8 cellular contexts compared by ENCODE assay signal in the genomic region with DNA sequence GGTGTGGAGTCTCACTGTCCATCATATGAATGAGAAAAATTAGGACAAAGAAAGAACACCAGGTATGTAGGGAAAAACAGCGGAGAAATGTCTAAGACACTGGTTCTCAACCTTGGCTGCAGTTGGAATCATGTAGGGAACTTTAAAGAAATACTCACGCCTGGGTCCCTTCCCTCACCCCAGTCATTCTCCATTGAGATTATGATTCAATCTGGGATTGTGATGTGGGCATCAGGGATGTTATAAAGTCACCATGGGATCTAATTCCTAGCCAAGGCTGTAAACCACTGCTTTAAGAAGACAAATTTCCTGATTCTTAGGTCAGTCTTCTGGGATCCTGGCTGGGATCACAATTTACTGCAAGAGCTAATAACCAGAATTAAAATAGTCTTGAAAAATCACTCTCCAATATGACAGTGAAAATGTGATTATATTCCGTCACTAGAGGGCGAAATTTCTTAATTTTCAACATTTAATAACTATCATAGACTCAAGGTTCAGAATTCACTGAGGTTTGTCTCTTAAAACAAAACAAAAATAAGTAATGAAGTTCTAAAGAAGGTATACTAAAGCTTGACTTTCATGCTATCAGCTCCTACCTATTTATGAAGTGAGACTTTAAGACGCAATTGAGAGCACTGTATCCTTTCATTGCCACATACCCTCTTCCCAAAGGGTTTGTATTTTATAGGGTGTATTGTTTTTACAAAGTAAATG.
DNase-seq lines count a peak whose midpoint lies in the region; ATAC-seq and TF ChIP-seq lines count a peak whose summit lies in the region.
"Had no signal": no experiment of that assay in that cellular context is flagged by ENCODE, and none has a peak within 500 bp of the region (broad histone marks: within the 10 kb centered on the region; RNA-seq: fewer than 3 reads in every experiment).

No MANE protein-coding gene starts in this region.

- intact Hi-C loops in left colon (cut with DNase I, micrococcal nuclease) = loop anchor here in 1 of 2 donors (10.0 kb wide), 1 partner anchor 80 kb away; no protein-coding TSS in a partner anchor

- peak; percentile 26 for TF ChIP-seq CTCF in GM06990 (IDR thresholded peaks at IDR 0.05; ENCODE audit: insufficient read depth, low read length, poor library complexity, severe bottlenecking)
- peak; percentile 54 for TF ChIP-seq CTCF in LNCAP (IDR thresholded peaks at IDR 0.05)

- H3K4me1 ChIP-seq in adipocyte (ENCODE audit: control insufficient read depth, insufficient read depth, low read length) = no peaks in the 10 kb centered on the region

- no peak overlapping the region for H3K4me3 ChIP-seq in GM06990 (replicated peaks; ENCODE audit: low read depth, low read length)
- no peak overlapping the region for H3K4me3 ChIP-seq in adipocyte (ENCODE audit: low read length)

- H3K36me3 ChIP-seq in GM06990 (ENCODE audit: control insufficient read depth, insufficient read depth, low read length) (peaks cover 8% of the 10 kb centered on the region), adipocyte (ENCODE audit: control insufficient read depth, insufficient read depth, low read length, severe bottlenecking) (no peaks in the 10 kb centered on the region)
- H3K36me3 ChIP-seq: neutrophil had no signal

- no peaks in the 10 kb centered on the region for H3K27me3 ChIP-seq in GM06990 (replicated peaks; ENCODE audit: control insufficient read depth, insufficient read depth, low read length)
- H3K27me3 ChIP-seq in adipocyte (replicated peaks; ENCODE audit: control insufficient read depth, insufficient read depth, low read length) = peaks cover 13% of the 10 kb centered on the region
- H3K27me3 ChIP-seq: neutrophil had no signal

- ATAC-seq in left colon = peak; percentile 54

- peak; percentile 41 for DNase-seq in GM06990 (ENCODE audit: extremely low read depth, insufficient read length)
- DNase-seq in adipocyte (ENCODE audit: low read depth) = peak; percentile 79
- DNase-seq in left colon = no peak
- no peak for DNase-seq in stimulated activated naive CD4-positive, alpha-beta T cell treated with Interleukin-2 at 50 U/mL for 16 hours (lab: John Stamatoyannopoulos, UW)
- DNase-seq in SKM-1 (lab: John Stamatoyannopoulos, UW; ENCODE audit: unreplicated experiment) = no peak
- no peak for DNase-seq in effector CD8-positive, alpha-beta T cell (lab: John Stamatoyannopoulos, UW)

- H3K9me3 ChIP-seq in adipocyte (ENCODE audit: control insufficient read depth, low read length) = no peaks in the 10 kb centered on the region
- H3K9me3 ChIP-seq: neutrophil had no signal

- H3K9ac ChIP-seq in adipocyte (ENCODE audit: low read length) = no peak overlapping the region

Comparison
In these comparisons a context has a peak if more than half of its experiments do, and no peak if none do; other contexts are left out.
1. DNase-seq: peak in GM06990 (single experiment) and adipocyte (single experiment); none in left colon (0 of 2), stimulated activated naive CD4-positive, alpha-beta T cell treated with Interleukin-2 at 50 U/mL for 16 hours (single experiment), SKM-1 (single experiment) and effector CD8-positive, alpha-beta T cell (single experiment).